Comparison of ENCODE assay signal across 23 cellular contexts in genomic region chr10:74813371-74813770, GRCh38. TPM values are rescaled to one million over a fixed set of nuclear protein-coding genes. Genes with fewer than 3 reads are reported as not detected.
DNase-seq lines count a peak whose midpoint lies in the region; ATAC-seq and TF ChIP-seq lines count a peak whose summit lies in the region.
"Had no signal": no experiment of that assay in that cellular context is flagged by ENCODE, and none has a peak within 500 bp of the region (broad histone marks: within the 10 kb centered on the region; RNA-seq: fewer than 3 reads in every experiment).

No MANE protein-coding gene starts in this region.

- no peak overlapping the region for H3K27ac Mint-ChIP-seq in nephron progenitor cell
- H3K27ac Mint-ChIP-seq: activated naive CD4-positive, alpha-beta T cell treated with anti-CD3 and anti-CD28 coated beads for 36 hours; activated T-cell treated with anti-CD3 and anti-CD28 coated beads, Interleukin-2, amount 50 U/mL, for 72 hours; dendritic cell treated with granulocyte-macrophage colony-stimulating factor and Interleukin-4, amounts not matched to agents 40 ng/mL and 50 ng/mL, for 4 days had no signal

- no peaks in the 10 kb centered on the region for H3K9me2 ChIP-seq in hepatocyte (replicated peaks; ENCODE audit: insufficient read depth)

- TF ChIP-seq CTCF in hepatocyte (IDR thresholded peaks at IDR 0.05; ENCODE audit: poor library complexity) (no peak), nephron progenitor cell (IDR thresholded peaks at IDR 0.05) (no peak), A673 (conservative IDR thresholded peaks at IDR 0.05; ENCODE audit: low read depth, low read length) (no peak)

- CTCF ChIA-PET in A673 (lab: Charles Lee): interaction anchor here (0.5 kb wide), 1 partner anchor 855 kb away, joined by 7 read pairs; no protein-coding TSS in a partner anchor

- H3K4me3 Mint-ChIP-seq in nephron progenitor cell: no peak overlapping the region
- H3K4me3 Mint-ChIP-seq: activated naive CD4-positive, alpha-beta T cell treated with anti-CD3 and anti-CD28 coated beads for 36 hours; activated T-cell treated with anti-CD3 and anti-CD28 coated beads, Interleukin-2, amount 50 U/mL, for 72 hours; dendritic cell treated with granulocyte-macrophage colony-stimulating factor and Interleukin-4, amounts not matched to agents 40 ng/mL and 50 ng/mL, for 4 days had no signal

- DNase-seq in G401 (ENCODE audit: low spot score) (peak; percentile 24), astrocyte of the hippocampus (ENCODE audit: low read depth, low spot score) (peak; percentile 46), hepatocyte (ENCODE audit: low spot score) (no peak), nephron progenitor cell (peak; percentile 20), A172 (ENCODE audit: low spot score) (no peak), A673 (ENCODE audit: low spot score) (no peak)
- DNase-seq: activated CD4-positive, alpha-beta T cell treated with anti-CD3 and anti-CD28 coated beads for 4 hours; activated naive CD4-positive, alpha-beta T cell treated with anti-CD3 and anti-CD28 coated beads for 36 hours; activated T-cell treated with anti-CD3 and anti-CD28 coated beads, Interleukin-2, amount 50 U/mL, for 72 hours; GOT3; KG1; kidney glomerular epithelial cell; MM.1S; NCI-H1436 treated with DMSO at 0.1 percent for 48 hours; NCI-H526; SJCRH30 had no signal

- H3K4me2 ChIP-seq in hepatocyte: peak overlapping the region; percentile 46
- H3K4me2 ChIP-seq: BLaER1 had no signal

- in situ Hi-C loops in G401 (cut with HindIII; ENCODE audit: low sequenced_read_pairs): no loop called here

- no peak overlapping the region for H2AFZ ChIP-seq in hepatocyte

- no peaks in the 10 kb centered on the region for H3K79me2 ChIP-seq in hepatocyte

- peaks cover 16% of the 10 kb centered on the region for H3K36me3 Mint-ChIP-seq in nephron progenitor cell (ENCODE audit: low read depth)

- H3K36me3 ChIP-seq in hepatocyte (replicated peaks; ENCODE audit: insufficient read depth, low read depth) (no peaks in the 10 kb centered on the region), A673 (ENCODE audit: insufficient read depth, low read length, poor library complexity, severe bottlenecking) (no peaks in the 10 kb centered on the region)
- H3K36me3 ChIP-seq: BLaER1, cardiac muscle cell, SJCRH30, upper lobe of left lung had no signal

- peaks cover 5% of the 10 kb centered on the region for H3K4me1 Mint-ChIP-seq in nephron progenitor cell

- WGBS in hepatocyte (ENCODE audit: low lambda C conversion rate, missing lambda C conversion rate): 42% methylated on average over 30 of the region's 38 CpGs

- ATAC-seq in HG03378 (IDR thresholded peaks at IDR 0.05; ENCODE audit: unreplicated experiment) (no peak), GM18868 (IDR thresholded peaks at IDR 0.05; ENCODE audit: unreplicated experiment) (no peak)
- ATAC-seq: activated T-cell treated with anti-CD3 and anti-CD28 coated beads, Interleukin-2, amount 50 U/mL, for 72 hours had no signal

- BruUV-seq in A673 (replicated peaks; lab: Mats Ljungman, UMichigan): no TSS peak

- intact Hi-C loops in A673 (cut with micrococcal nuclease; ENCODE audit: unreplicated experiment): no loop called here

- peaks cover 54% of the 10 kb centered on the region for H3K9me3 Mint-ChIP-seq in nephron progenitor cell

- H3K27me3 Mint-ChIP-seq in nephron progenitor cell (ENCODE audit: low read depth, poor library complexity): peaks cover 7% of the 10 kb centered on the region
- H3K27me3 Mint-ChIP-seq: dendritic cell treated with granulocyte-macrophage colony-stimulating factor and Interleukin-4, amounts not matched to agents 40 ng/mL and 50 ng/mL, for 4 days had no signal

- H3K9me3 ChIP-seq in hepatocyte (ENCODE audit: low read depth) (peaks cover 4% of the 10 kb centered on the region), A673 (ENCODE audit: low read depth, low read length, poor library complexity, severe bottlenecking) (peaks cover 10% of the 10 kb centered on the region)

- H3K27ac ChIP-seq in hepatocyte (no peak overlapping the region), A673 (ENCODE audit: low read depth, low read length, poor library complexity, severe bottlenecking) (no peak overlapping the region)
- H3K27ac ChIP-seq: BLaER1, cardiac muscle cell, SJCRH30, upper lobe of left lung had no signal

- no peaks in the 10 kb centered on the region for H3K27me3 ChIP-seq in hepatocyte
- H3K27me3 ChIP-seq in A673 (replicated peaks; ENCODE audit: insufficient read depth, low read depth, low read length, poor library complexity): no peaks in the 10 kb centered on the region
- H3K27me3 ChIP-seq: BLaER1, SJCRH30, upper lobe of left lung had no signal

- H3K4me1 ChIP-seq in hepatocyte (ENCODE audit: insufficient read depth): no peaks in the 10 kb centered on the region
- no peaks in the 10 kb centered on the region for H3K4me1 ChIP-seq in A673 (ENCODE audit: insufficient read depth, low read length, poor library complexity, severe bottlenecking)
- H3K4me1 ChIP-seq: SJCRH30, upper lobe of left lung had no signal

- POLR2A ChIA-PET in A673 (lab: Charles Lee; ENCODE audit: low non-redundant PET): no interaction called here

- no peaks in the 10 kb centered on the region for H4K20me1 ChIP-seq in hepatocyte (ENCODE audit: insufficient read depth, poor library complexity, severe bottlenecking)
- H4K20me1 ChIP-seq: BLaER1 had no signal

- no peak overlapping the region for H3K4me3 ChIP-seq in hepatocyte
- no peak overlapping the region for H3K4me3 ChIP-seq in A673 (ENCODE audit: low read depth, low read length, poor library complexity, severe bottlenecking)
- H3K4me3 ChIP-seq: BLaER1, cardiac muscle cell, lung, SJCRH30, upper lobe of left lung had no signal

RNA-seq across cellular contexts. Expression of gene KAT6B, which starts 13.0 kb away (rescaled TPM):
- total RNA-seq in G401 (2014; rRNA removed; shearing (Covaris generic)): 16.1 and 24.2 TPM in 2 replicates
- total RNA-seq in hepatocyte (28.8 and 36.2 TPM in 2 replicates), A673 (2021) (21.8 and 22.2 TPM in 2 replicates)
- 15.8 and 17.0 TPM in 2 replicates for polyA plus RNA-seq in hepatocyte
- 5.2 and 8.0 TPM in 2 replicates for total RNA-seq in A172 (2014; rRNA removed; shearing (Covaris generic))

Comparison
In these comparisons a context has a peak if more than half of its experiments do, and no peak if none do; other contexts are left out.
1. DNase-seq: peak in G401 (single experiment), astrocyte of the hippocampus (single experiment) and nephron progenitor cell (single experiment); none in hepatocyte (single experiment), A172 (single experiment) and A673 (single experiment).